8 cellular contexts compared by ENCODE assay signal in genomic region chr6:70669133-70669532, GRCh38. TPM values are rescaled to one million over a fixed set of nuclear protein-coding genes. Genes with fewer than 3 reads are reported as not detected.
DNase-seq lines count a peak whose midpoint lies in the region; ATAC-seq and TF ChIP-seq lines count a peak whose summit lies in the region.

No MANE protein-coding gene starts in this region.

- no peaks in the 10 kb centered on the region for H3K9me3 ChIP-seq in DND-41 (ENCODE audit: insufficient read depth, low read length, severe bottlenecking)
- no peaks in the 10 kb centered on the region for H3K9me3 ChIP-seq in MM.1S (replicated peaks; ENCODE audit: insufficient read depth, low read length)

- no peaks in the 10 kb centered on the region for H3K9me2 ChIP-seq in MM.1S (replicated peaks; ENCODE audit: insufficient read depth, low read length)

- peak overlapping the region; percentile 51 to 99; a peak in 2 of 4 replicates for H3K4me3 ChIP-seq in DND-41 (ENCODE audit: low read depth in 1 of 2, low read length in 2 of 2)
- peak overlapping the region; percentile 91 for H3K4me3 ChIP-seq in MM.1S (ENCODE audit: low read length)
- H3K4me3 ChIP-seq in dorsolateral prefrontal cortex, result peak overlapping the region; percentile 60 to 99 (median 92)

- no peaks in the 10 kb centered on the region for H3K9me3 Mint-ChIP-seq in neural crest cell

- H3K4me1 Mint-ChIP-seq in neural crest cell, result peaks cover 41% of the 10 kb centered on the region

- no peaks in the 10 kb centered on the region for H3K27me3 ChIP-seq in DND-41 (ENCODE audit: insufficient read depth, low read length, poor library complexity)
- no peaks in the 10 kb centered on the region for H3K27me3 ChIP-seq in MM.1S (replicated peaks; ENCODE audit: insufficient read depth, low read length)
- H3K27me3 ChIP-seq in dorsolateral prefrontal cortex, result no peaks in the 10 kb centered on the region

- H3K4me1 ChIP-seq in DND-41 (ENCODE audit: insufficient read depth, low read length), result peaks cover 36% of the 10 kb centered on the region
- H3K4me1 ChIP-seq in MM.1S (ENCODE audit: low read length), result peaks cover 30% of the 10 kb centered on the region

- H4K20me1 ChIP-seq in DND-41 (ENCODE audit: insufficient read depth, low read length), result peaks cover 29% of the 10 kb centered on the region; the same call in 1 of the 2 replicates
- H4K20me1 ChIP-seq in MM.1S (ENCODE audit: insufficient read depth, low read length), result no peaks in the 10 kb centered on the region

- DNase-seq in DND-41 (no peak), MM.1S (no peak), dorsolateral prefrontal cortex (no peak), neural crest cell (ENCODE audit: low read depth, low spot score) (no peak), AML-193 (lab: John Stamatoyannopoulos, UW) (no peak), iPS-NIHi7 (ENCODE audit: extremely low spot score) (no peak), amniotic stem cell (lab: John Stamatoyannopoulos, UW) (no peak), HUDEP-2 (lab: John Stamatoyannopoulos, UW; ENCODE audit: unreplicated experiment in 76 of 76) (no peak)

- no peak for ATAC-seq in DND-41 (ENCODE audit: insufficient read depth, low read depth)

- no peak for TF ChIP-seq CTCF in DND-41 (IDR thresholded peaks at IDR 0.05; ENCODE audit: borderline replicate concordance, extremely low read depth, low read length, poor library complexity, severe bottlenecking)
- TF ChIP-seq CTCF in MM.1S (IDR thresholded peaks at IDR 0.05; ENCODE audit: low read length), result no peak
- no peak for TF ChIP-seq CTCF in dorsolateral prefrontal cortex (IDR thresholded peaks at IDR 0.05 in 54 of 56, conservative IDR thresholded peaks at IDR 0.05 in 2 of 56; ENCODE audit: low read depth in 1 of 56, partially characterized antibody in 56 of 56)
- no peak for TF ChIP-seq CTCF in neural crest cell (conservative IDR thresholded peaks at IDR 0.05)

- H3K9ac ChIP-seq in DND-41 (ENCODE audit: low read depth, low read length) (peak overlapping the region; percentile 71; the same call in 1 of the 2 replicates), MM.1S (ENCODE audit: low read length) (no peak overlapping the region)

- H3K4me3 Mint-ChIP-seq in neural crest cell, result peak overlapping the region; percentile 91

- H3K27me3 Mint-ChIP-seq in neural crest cell (ENCODE audit: low read depth), result no peaks in the 10 kb centered on the region

- H3K4me2 ChIP-seq in DND-41 (ENCODE audit: insufficient read depth, low read length) (peak overlapping the region; percentile 96), MM.1S (ENCODE audit: low read depth, low read length) (peak overlapping the region; percentile 76)

- H2AFZ ChIP-seq in DND-41 (ENCODE audit: low read depth, low read length) (no peak overlapping the region), MM.1S (ENCODE audit: low read length) (no peak overlapping the region)

- peaks cover 63% of the 10 kb centered on the region for H3K79me2 ChIP-seq in DND-41 (ENCODE audit: insufficient read depth, low read length)
- peaks cover 60% of the 10 kb centered on the region for H3K79me2 ChIP-seq in MM.1S (ENCODE audit: low read length)

- peaks cover 12% of the 10 kb centered on the region; the same call in 1 of the 2 replicates for H3F3A ChIP-seq in MM.1S (ENCODE audit: insufficient read depth, low read length)

- intact Hi-C loops in dorsolateral prefrontal cortex (cut with DNase I), result loop anchor here (5.0 kb wide), 2 partner anchors 102 to 257 kb away; partner anchors contain the start of genes FAM135A (in 2 of the 2) and SDHAF4 (in 1 of the 2)

- H3K36me3 ChIP-seq in DND-41 (ENCODE audit: insufficient read depth, low read length), result no peaks in the 10 kb centered on the region; the same call in 1 of the 2 replicates
- H3K36me3 ChIP-seq in MM.1S (replicated peaks; ENCODE audit: insufficient read depth, low read length), result no peaks in the 10 kb centered on the region

- H3K27ac Mint-ChIP-seq in neural crest cell (ENCODE audit: unreplicated experiment), result no peak overlapping the region

- H3K27ac ChIP-seq in DND-41 (ENCODE audit: low read length) (no peak overlapping the region), MM.1S (ENCODE audit: low read length) (no peak overlapping the region), dorsolateral prefrontal cortex (peak overlapping the region in 8 of 59 donors; percentile 4 to 97 (median 92))

- H3K36me3 Mint-ChIP-seq in neural crest cell (ENCODE audit: low read depth), result no peaks in the 10 kb centered on the region

RNA-seq across cellular contexts. Expression of gene SMAP1, which starts 1.4 kb away (rescaled TPM):
- total RNA-seq in dorsolateral prefrontal cortex, result 10 to 100 TPM; 30.9 to 64.8 (median 47.9) TPM
- 29.7 and 30.5 TPM in 2 replicates for total RNA-seq in neural crest cell
